Comparison of ENCODE assay signal across 14 cellular contexts in the genomic region with DNA sequence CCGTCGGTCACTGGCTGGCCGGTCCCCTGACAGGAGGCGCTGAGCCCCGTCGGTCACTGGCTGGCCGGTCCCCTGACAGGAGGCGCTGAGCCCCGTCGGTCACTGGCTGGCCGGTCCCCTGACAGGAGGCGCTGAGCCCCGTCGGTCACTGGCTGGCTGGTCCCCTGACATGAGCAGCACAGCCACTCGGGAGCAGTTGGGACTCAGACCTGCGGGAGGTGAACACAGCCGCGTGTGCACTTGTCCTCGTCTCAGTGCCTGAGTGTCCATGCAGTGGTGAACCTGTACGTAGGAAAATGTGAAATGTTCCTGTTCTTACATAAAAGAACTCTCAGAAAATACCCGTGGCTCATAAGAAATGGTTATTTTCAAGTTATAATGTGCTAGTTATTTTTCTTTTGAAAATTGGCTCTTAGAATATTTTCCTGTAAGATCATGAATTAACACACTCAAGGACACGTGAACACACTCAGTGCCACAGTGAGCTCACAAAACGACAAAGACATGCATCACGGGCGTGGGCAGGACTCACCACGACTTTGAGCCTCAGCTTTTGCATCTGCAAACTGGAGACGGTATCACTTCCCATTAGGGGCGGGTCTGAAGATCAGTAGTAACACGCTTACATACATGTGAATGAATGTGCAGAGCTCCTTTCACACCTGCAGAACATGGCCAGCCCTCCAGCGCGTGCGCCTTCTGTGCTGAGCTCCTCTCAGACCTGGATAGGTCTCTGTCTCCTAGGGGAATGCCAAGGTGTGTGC. TPM values are rescaled to one million over a fixed set of nuclear protein-coding genes. Genes with fewer than 3 reads are reported as not detected.
DNase-seq lines count a peak whose midpoint lies in the region; ATAC-seq, FAIRE-seq and TF ChIP-seq lines count a peak whose summit lies in the region.
"Had no signal": no experiment of that assay in that cellular context is flagged by ENCODE, and none has a peak within 500 bp of the region (broad histone marks: within the 10 kb centered on the region; RNA-seq: fewer than 3 reads in every experiment).

No MANE protein-coding gene starts in this region.

- no peaks in the 10 kb centered on the region for H3K27me3 ChIP-seq in Karpas-422 (ENCODE audit: low read length)
- H3K27me3 ChIP-seq in PC-9 (ENCODE audit: insufficient read depth, low read depth), result no peaks in the 10 kb centered on the region
- H3K27me3 ChIP-seq: BLaER1 treated with 17β-estradiol and CSF1 and Interleukin-3, amounts not matched to agents 10 nM and 100 nM; right lobe of liver had no signal

- no peak for TF ChIP-seq CTCF in PC-9 (conservative IDR thresholded peaks at IDR 0.05)

- H3K79me2 ChIP-seq in Karpas-422 (ENCODE audit: low read length), result no peaks in the 10 kb centered on the region
- no peaks in the 10 kb centered on the region for H3K79me2 ChIP-seq in PC-9 (ENCODE audit: low read depth)

- H3F3A ChIP-seq in PC-9 (ENCODE audit: insufficient read depth, low read depth), result no peaks in the 10 kb centered on the region

- H3K9me2 ChIP-seq in Karpas-422 (replicated peaks; ENCODE audit: insufficient read depth, low read length) (no peaks in the 10 kb centered on the region), PC-9 (ENCODE audit: insufficient read depth) (no peaks in the 10 kb centered on the region)

- H3K4me3 ChIP-seq in Karpas-422 (ENCODE audit: low read length) (no peak overlapping the region), PC-9 (no peak overlapping the region)
- H3K4me3 ChIP-seq: BLaER1 treated with 17β-estradiol and CSF1 and Interleukin-3, amounts not matched to agents 10 nM and 100 nM; lower lobe of right lung; right lobe of liver had no signal

- TF ChIP-seq POLR2A in GM12892 (IDR thresholded peaks at IDR 0.05; ENCODE audit: low read depth, low read length), result no peak

- 0 out of 2 replicates have a peak, but pooled peaks cover 5% of the 10 kb centered on the region for H4K20me1 ChIP-seq in Karpas-422 (ENCODE audit: insufficient read depth, low read depth, low read length)
- H4K20me1 ChIP-seq in PC-9 (ENCODE audit: insufficient read depth), result no peaks in the 10 kb centered on the region

- H3K36me3 ChIP-seq in Karpas-422 (ENCODE audit: insufficient read depth, low read length) (peaks cover 20% of the 10 kb centered on the region), PC-9 (ENCODE audit: low read depth) (no peaks in the 10 kb centered on the region)
- H3K36me3 ChIP-seq: right lobe of liver had no signal

- peak; percentile 73 for FAIRE-seq in GM12892 (lab: Jason Lieb, UNC)

- CTCF ChIA-PET in PC-9 (lab: Charles Lee), result no interaction called here

- H3K4me1 ChIP-seq in Karpas-422 (ENCODE audit: low read length) (peaks cover 28% of the 10 kb centered on the region), PC-9 (replicated peaks; ENCODE audit: insufficient read depth) (no peaks in the 10 kb centered on the region)
- H3K4me1 ChIP-seq: right lobe of liver had no signal

- intact Hi-C loops in PC-9 (cut with micrococcal nuclease; ENCODE audit: unreplicated experiment), result no loop called here

- ATAC-seq in GM19372 (IDR thresholded peaks at IDR 0.05; ENCODE audit: low read depth, unreplicated experiment), result peak; percentile 87
- peak; percentile 85 for ATAC-seq in HG02852 (IDR thresholded peaks at IDR 0.05; ENCODE audit: unreplicated experiment)
- ATAC-seq: lower lobe of right lung, right lobe of liver had no signal

- H3K27ac ChIP-seq in Karpas-422 (ENCODE audit: low read length) (peak overlapping the region; percentile 65), PC-9 (no peak overlapping the region)
- H3K27ac ChIP-seq: BLaER1 treated with 17β-estradiol and CSF1 and Interleukin-3, amounts not matched to agents 10 nM and 100 nM; lower lobe of right lung; right lobe of liver had no signal

- H3K9ac ChIP-seq in Karpas-422 (ENCODE audit: low read length), result no peak overlapping the region; the same call in 1 of the 2 replicates
- H3K9ac ChIP-seq: BLaER1 treated with 17β-estradiol and CSF1 and Interleukin-3, amounts not matched to agents 10 nM and 100 nM had no signal

- peak overlapping the region; percentile 22 for H3K4me2 ChIP-seq in Karpas-422 (ENCODE audit: low read depth, low read length, poor library complexity, severe bottlenecking)
- H3K4me2 ChIP-seq in PC-9, result no peak overlapping the region
- H3K4me2 ChIP-seq: BLaER1 treated with 17β-estradiol and CSF1 and Interleukin-3, amounts not matched to agents 10 nM and 100 nM had no signal

- BruUV-seq in PC-9 (replicated peaks; lab: Mats Ljungman, UMichigan), result no TSS peak

- DNase-seq in GM12892 (ENCODE audit: insufficient read length) (no peak), Karpas-422 (peak; percentile 85), PC-9 (no peak), NCI-H2029 treated with DMSO at 0.1 percent for 48 hours (lab: John Stamatoyannopoulos, UW) (no peak), foreskin melanocyte (no peak), T1000 (lab: John Stamatoyannopoulos, UW) (no peak)
- DNase-seq: activated CD8-positive, alpha-beta memory T cell treated with anti-CD3 and anti-CD28 coated beads, Interleukin-2, amount 50 U/mL, for 4 hours; cerebellar nuclear complex; lower lobe of right lung; right lobe of liver; SW 1271 had no signal

- H2AFZ ChIP-seq in Karpas-422 (ENCODE audit: low read length), result no peak overlapping the region
- H2AFZ ChIP-seq in PC-9, result no peak overlapping the region

- POLR2A ChIA-PET in PC-9 (lab: Charles Lee; ENCODE audit: unreplicated experiment), result no interaction called here

- H3K9me3 ChIP-seq in Karpas-422 (ENCODE audit: low read length), result no peaks in the 10 kb centered on the region
- H3K9me3 ChIP-seq in PC-9 (ENCODE audit: insufficient read depth, low read depth), result no peaks in the 10 kb centered on the region
- H3K9me3 ChIP-seq: BLaER1 treated with 17β-estradiol and CSF1 and Interleukin-3, amounts not matched to agents 10 nM and 100 nM; lower lobe of right lung; right lobe of liver had no signal

RNA-seq across cellular contexts. Expression of a gene that starts 21.1 kb away (rescaled TPM):
- polyA plus RNA-seq in GM12892 (2012; ENCODE audit: missing spikeins), result 13.0 TPM
- 42.9 and 46.1 TPM in 2 replicates for total RNA-seq in Karpas-422 (2014; rRNA removed; shearing (Covaris generic); ENCODE audit: low replicate concordance)
- 2.6 and 2.9 TPM in 2 replicates for total RNA-seq in PC-9 (2021)

Comparison
In these comparisons a context has a peak if more than half of its experiments do, and no peak if none do; other contexts are left out.
1. RNA of a gene that starts 21.1 kb away (total RNA-seq): 42.9 to 46.1 TPM in Karpas-422; 2.6 to 2.9 TPM in PC-9; every median in the first group is over 10 times any median in the second.